18 cellular contexts compared by ENCODE assay signal in genomic region chr3:193314161-193314560, GRCh38.
DNase-seq lines count a peak whose midpoint lies in the region; ATAC-seq and TF ChIP-seq lines count a peak whose summit lies in the region.
"Had no signal": no experiment of that assay in that cellular context is flagged by ENCODE, and none has a peak within 500 bp of the region (broad histone marks: within the 10 kb centered on the region; RNA-seq: fewer than 3 reads in every experiment).

No MANE protein-coding gene starts in this region.

- TF ChIP-seq CTCF in GM12864 (IDR thresholded peaks at IDR 0.05; ENCODE audit: low read depth, low read length, missing control alignments) (peak; percentile 21), brain microvascular endothelial cell (IDR thresholded peaks at IDR 0.05; ENCODE audit: low read depth, low read length, missing control alignments) (peak; percentile 19), parathyroid adenoma (IDR thresholded peaks at IDR 0.05) (peak; percentile 7)

- ATAC-seq in activated CD4-positive, CD25-positive, alpha-beta regulatory T cell treated with anti-CD3 and anti-CD28 coated beads, Interleukin-2, amount 50 U/mL, for 24 hours: no peak
- ATAC-seq in GM18519 (IDR thresholded peaks at IDR 0.05; ENCODE audit: low FRiP score, unreplicated experiment): no peak
- ATAC-seq: activated CD8-positive, alpha-beta T cell treated with anti-CD3 and anti-CD28 coated beads for 36 hours; activated naive CD8-positive, alpha-beta T cell treated with anti-CD3 and anti-CD28 coated beads, Interleukin-2, amount 50 U/mL, for 24 hours; esophagus mucosa; stimulated activated effector memory CD8-positive, alpha-beta T cell treated with anti-CD3 and anti-CD28 coated beads, Interleukin-12 subunit alpha, Interleukin-12 subunit beta, amount 100 ng/mL, for 72 hours had no signal

- DNase-seq in GM12864 (ENCODE audit: low read depth) (no peak), NAMALWA (ENCODE audit: low spot score) (peak; percentile 2), brain microvascular endothelial cell (no peak), hepatic stellate cell (ENCODE audit: low spot score) (no peak)
- DNase-seq in activated CD4-positive, alpha-beta memory T cell treated with anti-CD3 and anti-CD28 coated beads, Interleukin-2, amount 10 ng/mL, durations not matched to agents 7 days and 5 days: no peak
- DNase-seq: activated CD8-positive, alpha-beta T cell treated with anti-CD3 and anti-CD28 coated beads for 36 hours; activated naive CD8-positive, alpha-beta T cell treated with anti-CD3 and anti-CD28 coated beads, Interleukin-2, amount 50 U/mL, for 24 hours; Calu3; naive B cell; NCI-H1048; NCI-H2107; T-helper 1 cell had no signal

- H3K4me3 ChIP-seq in GM12864 (ENCODE audit: low read depth, low read length) (no peak overlapping the region), brain microvascular endothelial cell (ENCODE audit: low read depth, low read length) (no peak overlapping the region), parathyroid adenoma (ENCODE audit: low read depth, low read length) (no peak overlapping the region)
- H3K4me3 ChIP-seq: thoracic aorta had no signal

- no peak overlapping the region for H3K9ac ChIP-seq in parathyroid adenoma

- no peak overlapping the region for H3K4me2 ChIP-seq in parathyroid adenoma (ENCODE audit: low read length)

- H3K27me3 ChIP-seq in brain microvascular endothelial cell (replicated peaks) (no peaks in the 10 kb centered on the region), parathyroid adenoma (ENCODE audit: control insufficient read depth, insufficient read depth, low read length) (no peaks in the 10 kb centered on the region)

- H3K36me3 ChIP-seq in brain microvascular endothelial cell (replicated peaks) (no peaks in the 10 kb centered on the region), parathyroid adenoma (ENCODE audit: control insufficient read depth, insufficient read depth, low read length) (no peaks in the 10 kb centered on the region)
- H3K36me3 ChIP-seq: thoracic aorta had no signal

- POLR2A ChIA-PET in activated CD4-positive, alpha-beta memory T cell treated with anti-CD3 and anti-CD28 coated beads, Interleukin-2, amount 10 ng/mL, durations not matched to agents 7 days and 5 days (lab: Charles Lee): no interaction called here

- CTCF ChIA-PET in activated CD4-positive, alpha-beta memory T cell treated with anti-CD3 and anti-CD28 coated beads, Interleukin-2, amount 10 ng/mL, durations not matched to agents 7 days and 5 days (lab: Charles Lee): no interaction called here

- H3K9me3 ChIP-seq in parathyroid adenoma (ENCODE audit: control insufficient read depth, low read length): no peaks in the 10 kb centered on the region
- H3K9me3 ChIP-seq: thoracic aorta had no signal

- H3K27me3 Mint-ChIP-seq in activated CD4-positive, alpha-beta memory T cell treated with anti-CD3 and anti-CD28 coated beads, Interleukin-2, amount 10 ng/mL, durations not matched to agents 7 days and 5 days: peaks cover 4% of the 10 kb centered on the region
- H3K27me3 Mint-ChIP-seq: activated naive CD8-positive, alpha-beta T cell treated with anti-CD3 and anti-CD28 coated beads, Interleukin-2, amount 50 U/mL, for 24 hours had no signal

- peaks cover 5% of the 10 kb centered on the region for H3K4me1 ChIP-seq in parathyroid adenoma

- H3K4me3 Mint-ChIP-seq in activated CD4-positive, alpha-beta memory T cell treated with anti-CD3 and anti-CD28 coated beads, Interleukin-2, amount 10 ng/mL, durations not matched to agents 7 days and 5 days: no peak overlapping the region
- H3K4me3 Mint-ChIP-seq: activated CD8-positive, alpha-beta T cell treated with anti-CD3 and anti-CD28 coated beads for 36 hours; activated naive CD8-positive, alpha-beta T cell treated with anti-CD3 and anti-CD28 coated beads, Interleukin-2, amount 50 U/mL, for 24 hours; naive B cell; stimulated activated effector memory CD8-positive, alpha-beta T cell treated with anti-CD3 and anti-CD28 coated beads, Interleukin-12 subunit alpha, Interleukin-12 subunit beta, amount 100 ng/mL, for 72 hours had no signal

- H3K27ac ChIP-seq in brain microvascular endothelial cell (no peak overlapping the region), parathyroid adenoma (no peak overlapping the region)
- H3K27ac ChIP-seq: thoracic aorta had no signal

- in situ Hi-C loops in brain microvascular endothelial cell (cut with HindIII; ENCODE audit: low pct_ligation_motif_present, low sequenced_read_pairs): no loop called here

- H3K36me3 Mint-ChIP-seq in activated CD4-positive, alpha-beta memory T cell treated with anti-CD3 and anti-CD28 coated beads, Interleukin-2, amount 10 ng/mL, durations not matched to agents 7 days and 5 days (ENCODE audit: low read depth): no peaks in the 10 kb centered on the region
- H3K36me3 Mint-ChIP-seq: naive B cell; stimulated activated effector memory CD8-positive, alpha-beta T cell treated with anti-CD3 and anti-CD28 coated beads, Interleukin-12 subunit alpha, Interleukin-12 subunit beta, amount 100 ng/mL, for 72 hours had no signal

- no peaks in the 10 kb centered on the region for H3K9me3 Mint-ChIP-seq in activated CD4-positive, alpha-beta memory T cell treated with anti-CD3 and anti-CD28 coated beads, Interleukin-2, amount 10 ng/mL, durations not matched to agents 7 days and 5 days
- H3K9me3 Mint-ChIP-seq: activated CD8-positive, alpha-beta T cell treated with anti-CD3 and anti-CD28 coated beads for 36 hours; activated naive CD8-positive, alpha-beta T cell treated with anti-CD3 and anti-CD28 coated beads, Interleukin-2, amount 50 U/mL, for 24 hours had no signal

- H3K79me2 ChIP-seq in parathyroid adenoma: no peaks in the 10 kb centered on the region

- H3K27ac Mint-ChIP-seq in activated CD4-positive, alpha-beta memory T cell treated with anti-CD3 and anti-CD28 coated beads, Interleukin-2, amount 10 ng/mL, durations not matched to agents 7 days and 5 days: no peak overlapping the region
- H3K27ac Mint-ChIP-seq: activated CD8-positive, alpha-beta T cell treated with anti-CD3 and anti-CD28 coated beads for 36 hours; activated naive CD8-positive, alpha-beta T cell treated with anti-CD3 and anti-CD28 coated beads, Interleukin-2, amount 50 U/mL, for 24 hours; naive B cell; stimulated activated effector memory CD8-positive, alpha-beta T cell treated with anti-CD3 and anti-CD28 coated beads, Interleukin-12 subunit alpha, Interleukin-12 subunit beta, amount 100 ng/mL, for 72 hours had no signal

- no peaks in the 10 kb centered on the region for H3K4me1 Mint-ChIP-seq in activated CD4-positive, alpha-beta memory T cell treated with anti-CD3 and anti-CD28 coated beads, Interleukin-2, amount 10 ng/mL, durations not matched to agents 7 days and 5 days
- H3K4me1 Mint-ChIP-seq: activated naive CD8-positive, alpha-beta T cell treated with anti-CD3 and anti-CD28 coated beads, Interleukin-2, amount 50 U/mL, for 24 hours; naive B cell; stimulated activated effector memory CD8-positive, alpha-beta T cell treated with anti-CD3 and anti-CD28 coated beads, Interleukin-12 subunit alpha, Interleukin-12 subunit beta, amount 100 ng/mL, for 72 hours had no signal

- no peak overlapping the region for H2AFZ ChIP-seq in parathyroid adenoma
